In genomic region chr5:172807766-172808311, GRCh38 we compare ENCODE assay signal across 8 cellular contexts. TPM values are rescaled to one million over a fixed set of nuclear protein-coding genes. Genes with fewer than 3 reads are reported as not detected.
DNase-seq lines count a peak whose midpoint lies in the region; ATAC-seq and TF ChIP-seq lines count a peak whose summit lies in the region.

No MANE protein-coding gene starts in this region.

- no peaks in the 10 kb centered on the region for H3K27me3 Mint-ChIP-seq in stimulated activated naive CD8-positive, alpha-beta T cell treated with anti-CD3 and anti-CD28 coated beads, Interleukin-15, Interleukin-2, amounts not matched to agents 100 ng/mL and 50 ng/mL, for 24 hours
- no peaks in the 10 kb centered on the region for H3K27me3 Mint-ChIP-seq in naive thymus-derived CD8-positive, alpha-beta T cell

- ATAC-seq in stimulated activated naive CD8-positive, alpha-beta T cell treated with anti-CD3 and anti-CD28 coated beads, Interleukin-15, Interleukin-2, amounts not matched to agents 100 U/mL and 50 U/mL, for 24 hours = no peak
- no peak for ATAC-seq in naive thymus-derived CD8-positive, alpha-beta T cell
- ATAC-seq in GM21529 (IDR thresholded peaks at IDR 0.05; ENCODE audit: unreplicated experiment) = no peak
- no peak for ATAC-seq in GM19324 (IDR thresholded peaks at IDR 0.05; ENCODE audit: low FRiP score, unreplicated experiment)
- no peak for ATAC-seq in HG03045 (IDR thresholded peaks at IDR 0.05; ENCODE audit: unreplicated experiment)

- no peaks in the 10 kb centered on the region for H3K9me3 Mint-ChIP-seq in stimulated activated naive CD8-positive, alpha-beta T cell treated with anti-CD3 and anti-CD28 coated beads, Interleukin-15, Interleukin-2, amounts not matched to agents 100 ng/mL and 50 ng/mL, for 24 hours
- H3K9me3 Mint-ChIP-seq in naive thymus-derived CD8-positive, alpha-beta T cell = peaks cover 0 to 1% (median 0%) of the 10 kb centered on the region in 9 donors

- no peaks in the 10 kb centered on the region for H3K4me1 ChIP-seq in colonic mucosa

- H3K27ac Mint-ChIP-seq in stimulated activated naive CD8-positive, alpha-beta T cell treated with anti-CD3 and anti-CD28 coated beads, Interleukin-15, Interleukin-2, amounts not matched to agents 100 ng/mL and 50 ng/mL, for 24 hours = peak overlapping the region; percentile 89
- peak overlapping the region; percentile 91 to 97 (median 94) for H3K27ac Mint-ChIP-seq in naive thymus-derived CD8-positive, alpha-beta T cell

- no peak for DNase-seq in stimulated activated naive CD8-positive, alpha-beta T cell treated with anti-CD3 and anti-CD28 coated beads, Interleukin-15, Interleukin-2, amounts not matched to agents 100 U/mL and 50 U/mL, for 24 hours
- no peak for DNase-seq in colonic mucosa
- no peak for DNase-seq in naive thymus-derived CD8-positive, alpha-beta T cell
- DNase-seq in MG63 = no peak

- H3K36me3 ChIP-seq in colonic mucosa = no peaks in the 10 kb centered on the region
- no peaks in the 10 kb centered on the region for H3K36me3 ChIP-seq in MG63

- H3K27me3 ChIP-seq in colonic mucosa (no peaks in the 10 kb centered on the region), MG63 (no peaks in the 10 kb centered on the region)

- no peaks in the 10 kb centered on the region for H3K36me3 Mint-ChIP-seq in stimulated activated naive CD8-positive, alpha-beta T cell treated with anti-CD3 and anti-CD28 coated beads, Interleukin-15, Interleukin-2, amounts not matched to agents 100 ng/mL and 50 ng/mL, for 24 hours (ENCODE audit: low read depth)
- H3K36me3 Mint-ChIP-seq in naive thymus-derived CD8-positive, alpha-beta T cell = no peaks in the 10 kb centered on the region

- no peak overlapping the region for H3K4me3 ChIP-seq in colonic mucosa
- no peak overlapping the region for H3K4me3 ChIP-seq in MG63

- POLR2A ChIA-PET in naive thymus-derived CD8-positive, alpha-beta T cell (lab: Charles Lee) = interaction anchor here (0.8 to 1.9 kb wide), 12 partner anchors 10 to 619 kb away, joined by 3 to 15 read pairs (median 5); partner anchors contain the start of gene DUSP1

- H3K9me3 ChIP-seq in colonic mucosa (no peaks in the 10 kb centered on the region), MG63 (peaks cover 11% of the 10 kb centered on the region)

- peak overlapping the region; percentile 56 for H3K4me3 Mint-ChIP-seq in stimulated activated naive CD8-positive, alpha-beta T cell treated with anti-CD3 and anti-CD28 coated beads, Interleukin-15, Interleukin-2, amounts not matched to agents 100 ng/mL and 50 ng/mL, for 24 hours
- H3K4me3 Mint-ChIP-seq in naive thymus-derived CD8-positive, alpha-beta T cell = peak overlapping the region; percentile 78 to 91 (median 84)

- intact Hi-C loops in colonic mucosa (cut with DNase I) = no loop called here

- no peak for TF ChIP-seq CTCF in colonic mucosa (IDR thresholded peaks at IDR 0.05)

- H3K4me1 Mint-ChIP-seq in stimulated activated naive CD8-positive, alpha-beta T cell treated with anti-CD3 and anti-CD28 coated beads, Interleukin-15, Interleukin-2, amounts not matched to agents 100 ng/mL and 50 ng/mL, for 24 hours (ENCODE audit: low read depth) = peaks cover 24% of the 10 kb centered on the region
- H3K4me1 Mint-ChIP-seq in naive thymus-derived CD8-positive, alpha-beta T cell = peaks cover 10 to 21% (median 16%) of the 10 kb centered on the region in 4 donors

- H3K9ac ChIP-seq in colonic mucosa (ENCODE audit: low read depth in 2 of 2, low read length in 2 of 2) = peak overlapping the region; percentile 64 to 73

- H3K27ac ChIP-seq in colonic mucosa = peak overlapping the region; percentile 51

RNA-seq across cellular contexts. Expression of gene ERGIC1, which starts 26.2 kb away (rescaled TPM):
- 100 to 1,000 TPM; 173 to 191 TPM for total RNA-seq in colonic mucosa
- 10 to 100 TPM; 68.0 to 74.4 TPM for total RNA-seq in naive thymus-derived CD8-positive, alpha-beta T cell
- polyA plus RNA-seq in naive thymus-derived CD8-positive, alpha-beta T cell = 10 to 100 TPM; 18.4 to 23.8 (median 21.5) TPM
- 65.6 and 98.8 TPM in 2 replicates for total RNA-seq in MG63 (2014; rRNA removed; shearing (Covaris generic); ENCODE audit: low replicate concordance)

RNA-seq across cellular contexts. Expression of gene DUSP1, which starts 36.8 kb away (rescaled TPM):
- total RNA-seq in colonic mucosa = 100 to 1,000 TPM in 1 of 2 donors, 10 to 100 TPM in 1; 61.7 to 102 TPM
- 10 to 100 TPM; 23.5 to 24.1 TPM for total RNA-seq in naive thymus-derived CD8-positive, alpha-beta T cell
- 100 to 1,000 TPM; 102 to 660 (median 258) TPM for polyA plus RNA-seq in naive thymus-derived CD8-positive, alpha-beta T cell
- 80.6 and 99.2 TPM in 2 replicates for total RNA-seq in MG63 (2014; rRNA removed; shearing (Covaris generic); ENCODE audit: low replicate concordance)
